In the genomic region with DNA sequence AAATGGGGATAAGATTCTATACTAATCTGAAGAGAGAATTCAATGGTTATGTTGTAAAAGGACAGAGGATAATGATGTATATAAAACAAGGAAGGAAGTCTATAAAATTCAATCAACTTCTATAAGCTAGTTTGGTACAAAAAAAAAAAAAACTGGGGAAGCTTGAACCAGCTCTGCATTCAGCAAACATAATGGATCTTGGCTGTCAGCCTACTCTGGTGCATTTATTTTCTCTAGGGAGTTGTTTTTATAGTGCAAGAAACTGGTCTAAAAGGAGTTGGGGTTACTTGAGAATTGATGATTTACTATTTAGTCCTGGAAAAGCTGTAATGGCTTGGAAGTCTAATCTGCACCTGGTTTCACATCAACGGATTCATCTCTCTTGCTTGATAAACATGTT, we compare ENCODE assay signal across 30 cellular contexts.
"Had no signal": no experiment of that assay in that cellular context is flagged by ENCODE, and none has a peak within 500 bp of the region (broad histone marks: within the 10 kb centered on the region; RNA-seq: fewer than 3 reads in every experiment).

No MANE protein-coding gene starts in this region.

- ATAC-seq: activated CD8-positive, alpha-beta memory T cell treated with anti-CD3 and anti-CD28 coated beads, Interleukin-2, amount 10 ng/mL, durations not matched to agents 7 days and 5 days; activated CD8-positive, alpha-beta T cell treated with anti-CD3 and anti-CD28 coated beads for 36 hours; effector memory CD8-positive, alpha-beta T cell; esophagus mucosa; left ventricle myocardium superior; natural killer cell; right cardiac atrium; stimulated activated naive CD8-positive, alpha-beta T cell treated with anti-CD3 and anti-CD28 coated beads, Interleukin-15, amount 100 ng/mL, for 72 hours had no signal

- FAIRE-seq: bronchial epithelial cell, endothelial cell of umbilical vein, TTC549 had no signal

- DNase-seq: activated CD4-positive, alpha-beta T cell treated with anti-CD3 and anti-CD28 coated beads, Interleukin-2, amount 10 ng/mL, durations not matched to agents 7 days and 5 days; activated CD4-positive, CD25-positive, alpha-beta regulatory T cell treated with anti-CD3 and anti-CD28 coated beads, Interleukin-2, amount 50 U/mL, for 72 hours; activated CD8-positive, alpha-beta memory T cell treated with anti-CD3 and anti-CD28 coated beads, Interleukin-2, amount 10 ng/mL, durations not matched to agents 7 days and 5 days; activated CD8-positive, alpha-beta T cell treated with anti-CD3 and anti-CD28 coated beads for 36 hours; activated effector memory CD4-positive, alpha-beta T cell treated with anti-CD3 and anti-CD28 coated beads, Interleukin-2, amount 50 U/mL, for 16 hours; activated naive CD4-positive, alpha-beta T cell treated with anti-CD3 and anti-CD28 coated beads, Interleukin-2, amount 10 ng/mL, durations not matched to agents 7 days and 5 days; activated T-cell treated with anti-CD3 and anti-CD28 coated beads for 4 hours; amygdala; colonic mucosa; dorsolateral prefrontal cortex; effector memory CD8-positive, alpha-beta T cell; foreskin melanocyte; glutamatergic neuron; immature natural killer cell; left ventricle myocardium superior; mammary epithelial cell; natural killer cell; ovary; right cardiac atrium; stimulated activated CD4-positive, alpha-beta T cell treated with anti-CD3 and anti-CD28 coated beads, Interleukin-12 subunit alpha, Interleukin-12 subunit beta, amount 100 ng/mL, for 4 hours; stimulated activated naive CD8-positive, alpha-beta T cell treated with anti-CD3 and anti-CD28 coated beads, Interleukin-15, amount 100 ng/mL, for 72 hours; WERI-Rb-1 had no signal

- H3K36me3 ChIP-seq: colonic mucosa, neutrophil, ovary, prostate gland, tibial nerve, WERI-Rb-1 had no signal

- H3K27me3 ChIP-seq: colonic mucosa, hepatocyte, neutrophil, ovary, tibial nerve had no signal

- H3K4me1 ChIP-seq: colonic mucosa, prostate gland, tibial nerve had no signal

- H3K4me3 ChIP-seq: colonic mucosa, dorsolateral prefrontal cortex, hepatocyte, ovary, prostate gland, tibial nerve had no signal

- H3K27ac ChIP-seq: colonic mucosa, dorsolateral prefrontal cortex, hepatocyte, neutrophil, ovary, prostate gland, tibial nerve, WERI-Rb-1 had no signal

- H3K9me3 ChIP-seq: colonic mucosa, neutrophil, ovary, prostate gland, tibial nerve had no signal
